In genomic region chr5:124798890-124799289, GRCh38 we compare ENCODE assay signal across 26 cellular contexts. TPM values are rescaled to one million over a fixed set of nuclear protein-coding genes. Genes with fewer than 3 reads are reported as not detected.
"Had no signal": no experiment of that assay in that cellular context is flagged by ENCODE, and none has a peak within 500 bp of the region (broad histone marks: within the 10 kb centered on the region; RNA-seq: fewer than 3 reads in every experiment).

No MANE protein-coding gene starts in this region.

- H3K4me1 ChIP-seq: parathyroid adenoma, psoas muscle, sigmoid colon, stomach, thyroid gland, tibial nerve, upper lobe of left lung, vagina had no signal

- H3K27me3 ChIP-seq: neural progenitor cell, ovary, sigmoid colon, stomach, thyroid gland, tibial nerve, upper lobe of left lung, vagina had no signal

- DNase-seq: naive thymus-derived CD4-positive, alpha-beta T cell; natural killer cell; occipital lobe; ovary; posterior cingulate gyrus; psoas muscle; right cardiac atrium; sigmoid colon; small intestine; stimulated activated CD4-positive, alpha-beta T cell treated with anti-CD3 and anti-CD28 coated beads, Interleukin-15, amount 100 ng/mL, for 24 hours; stimulated activated CD4-positive, alpha-beta T cell treated with anti-CD3 and anti-CD28 coated beads, Interleukin-2, amount 100 ng/mL, for 24 hours; stimulated activated CD4-positive, alpha-beta T cell treated with anti-CD3 and anti-CD28 coated beads, Interleukin-2, amount 100 ng/mL, for 48 hours; stimulated activated CD4-positive, alpha-beta T cell treated with anti-CD3 and anti-CD28 coated beads, Interleukin-4, amount 100 ng/mL, for 24 hours; stimulated activated naive B cell treated with anti-CD40 and anti-IgM and Interleukin-4, amounts not matched to agents 10 μg/mL and 1 μg/mL and 100 μg/mL, for 72 hours; stimulated activated naive CD4-positive, alpha-beta T cell treated with Interleukin-2 at 50 U/mL for 16 hours; stomach; thyroid gland; trophoblast cell; upper lobe of left lung had no signal

- H3K27ac ChIP-seq: neural progenitor cell, ovary, parathyroid adenoma, psoas muscle, sigmoid colon, stomach, thoracic aorta, thyroid gland, tibial nerve, upper lobe of left lung, vagina had no signal

- H3K79me2 ChIP-seq: parathyroid adenoma had no signal

- FAIRE-seq: small intestine, urothelium cell line had no signal

- H3K4me3 ChIP-seq: neural progenitor cell, ovary, psoas muscle, sigmoid colon, stomach, thoracic aorta, thyroid gland, tibial nerve, upper lobe of left lung, vagina had no signal

- H3K9me3 ChIP-seq: ovary, psoas muscle, sigmoid colon, stomach, thoracic aorta, thyroid gland, tibial nerve, upper lobe of left lung, vagina had no signal

- ATAC-seq: naive thymus-derived CD4-positive, alpha-beta T cell; natural killer cell; psoas muscle; right cardiac atrium; stimulated activated effector memory CD8-positive, alpha-beta T cell treated with anti-CD3 and anti-CD28 coated beads, Interleukin-12 subunit alpha, Interleukin-12 subunit beta, amount 100 ng/mL, for 72 hours; stimulated activated naive B cell treated with anti-CD40 and anti-IgM and Interleukin-4, amounts not matched to agents 10 μg/mL and 1 μg/mL and 100 μg/mL, for 72 hours had no signal

- H3K4me2 ChIP-seq: neural progenitor cell had no signal

- H3K36me3 ChIP-seq: neural progenitor cell, ovary, sigmoid colon, stomach, thoracic aorta, thyroid gland, tibial nerve, upper lobe of left lung, vagina had no signal

- H3K9ac ChIP-seq: neural progenitor cell, parathyroid adenoma had no signal

- H2AFZ ChIP-seq: neural progenitor cell, parathyroid adenoma had no signal

RNA-seq across cellular contexts. Expression of gene ZNF608, which starts 52.5 kb away (rescaled TPM):
- polyA plus RNA-seq: naive thymus-derived CD4-positive, alpha-beta T cell had no signal
